In the genomic region with DNA sequence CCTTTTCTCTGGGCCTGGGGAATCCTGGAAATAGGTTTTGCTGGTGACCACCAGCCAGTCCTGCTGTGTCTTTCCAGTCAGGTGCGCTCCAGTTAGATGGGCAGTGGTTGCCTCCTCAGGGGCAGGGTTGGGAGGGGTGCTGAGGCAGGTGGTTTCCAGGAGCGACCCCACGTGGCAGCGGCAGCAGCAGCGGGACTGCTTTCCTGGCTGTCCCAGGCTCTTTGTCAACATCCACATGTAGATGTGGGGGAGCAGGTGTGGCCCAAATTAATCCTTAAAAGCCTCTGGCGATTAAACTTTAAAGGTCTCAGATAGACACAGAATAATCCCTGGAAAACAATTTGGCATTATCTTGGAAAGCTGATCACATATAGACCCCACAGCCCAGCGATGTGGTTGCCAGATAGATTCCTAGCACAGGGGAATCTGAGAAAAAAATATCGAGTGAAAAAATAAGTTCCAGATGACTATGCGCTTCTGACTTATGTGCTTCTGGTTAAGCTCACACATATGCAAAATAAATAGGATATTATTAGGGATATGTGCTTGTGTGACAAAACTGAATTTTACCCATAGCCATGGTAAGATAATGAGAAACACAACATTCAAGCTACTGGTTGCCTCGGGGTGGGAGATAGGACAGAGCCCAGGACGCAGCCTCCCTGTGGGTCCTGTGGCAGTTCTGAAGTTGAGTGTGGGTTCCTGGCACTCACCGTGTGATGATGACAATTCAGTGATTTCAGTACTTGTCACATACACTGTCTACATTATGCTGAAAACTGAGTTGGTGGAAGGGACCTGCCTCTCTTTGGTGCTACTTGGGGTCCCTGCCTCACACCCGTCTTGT, we compare ENCODE assay signal across 1 cellular context.
TF ChIP-seq lines count a peak whose summit lies in the region.

No MANE protein-coding gene starts in this region.

TF ChIP-seq in SK-N-SH, 30 proteins besides CTCF, POLR2A, EP300 and RAD21 (continued from another document):
- TF ChIP-seq ELF1 (IDR thresholded peaks at IDR 0.05): no peak
- TF ChIP-seq PBX3 (IDR thresholded peaks at IDR 0.05): no peak
- no peak for TF ChIP-seq RFX5 (IDR thresholded peaks at IDR 0.05; ENCODE audit: low read length)
- TF ChIP-seq JUND (IDR thresholded peaks at IDR 0.05): no peak
- TF ChIP-seq REST (IDR thresholded peaks at IDR 0.05; ENCODE audit: low read depth, low read length): no peak
- no peak for TF ChIP-seq MEF2A (IDR thresholded peaks at IDR 0.05; ENCODE audit: borderline replicate concordance, low read depth)
- no peak for TF ChIP-seq SIN3A (IDR thresholded peaks at IDR 0.05; ENCODE audit: borderline replicate concordance, low read depth, low read length)
- no peak for TF ChIP-seq RXRA (IDR thresholded peaks at IDR 0.05; ENCODE audit: borderline replicate concordance, low read depth)
- TF ChIP-seq TCF12 (IDR thresholded peaks at IDR 0.05): peak; percentile 27; the same call in 1 of the 2 replicates
- no peak; the same call in 1 of the 2 replicates for TF ChIP-seq SMC3 (IDR thresholded peaks at IDR 0.05; ENCODE audit: low read depth, low read length)
- no peak for TF ChIP-seq GABPA (IDR thresholded peaks at IDR 0.05; ENCODE audit: low read depth)
- no peak for TF ChIP-seq POLR2AphosphoS5 (IDR thresholded peaks at IDR 0.05; ENCODE audit: low read depth, low read length)
- TF ChIP-seq GATA2 (CRISPR knock-in tag; IDR thresholded peaks at IDR 0.05): peak; percentile 82
- TF ChIP-seq, protein P1, sequence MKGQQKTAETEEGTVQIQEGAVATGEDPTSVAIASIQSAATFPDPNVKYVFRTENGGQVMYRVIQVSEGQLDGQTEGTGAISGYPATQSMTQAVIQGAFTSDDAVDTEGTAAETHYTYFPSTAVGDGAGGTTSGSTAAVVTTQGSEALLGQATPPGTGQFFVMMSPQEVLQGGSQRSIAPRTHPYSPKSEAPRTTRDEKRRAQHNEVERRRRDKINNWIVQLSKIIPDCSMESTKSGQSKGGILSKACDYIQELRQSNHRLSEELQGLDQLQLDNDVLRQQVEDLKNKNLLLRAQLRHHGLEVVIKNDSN (IDR thresholded peaks at IDR 0.05; ENCODE audit: borderline replicate concordance, low read depth): no peak
- TF ChIP-seq MXI1 (IDR thresholded peaks at IDR 0.05; ENCODE audit: low read depth, low read length): peak; percentile 45; the same call in 1 of the 2 replicates
- TF ChIP-seq YY1 (IDR thresholded peaks at IDR 0.05; ENCODE audit: low read depth): no peak
- no peak for TF ChIP-seq FOXM1 (IDR thresholded peaks at IDR 0.05; ENCODE audit: low read depth)
- TF ChIP-seq, protein P2, sequence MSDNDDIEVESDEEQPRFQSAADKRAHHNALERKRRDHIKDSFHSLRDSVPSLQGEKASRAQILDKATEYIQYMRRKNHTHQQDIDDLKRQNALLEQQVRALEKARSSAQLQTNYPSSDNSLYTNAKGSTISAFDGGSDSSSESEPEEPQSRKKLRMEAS (IDR thresholded peaks at IDR 0.05; ENCODE audit: low read depth): no peak
